ENCODE assay signal across 8 cellular contexts in the genomic region with DNA sequence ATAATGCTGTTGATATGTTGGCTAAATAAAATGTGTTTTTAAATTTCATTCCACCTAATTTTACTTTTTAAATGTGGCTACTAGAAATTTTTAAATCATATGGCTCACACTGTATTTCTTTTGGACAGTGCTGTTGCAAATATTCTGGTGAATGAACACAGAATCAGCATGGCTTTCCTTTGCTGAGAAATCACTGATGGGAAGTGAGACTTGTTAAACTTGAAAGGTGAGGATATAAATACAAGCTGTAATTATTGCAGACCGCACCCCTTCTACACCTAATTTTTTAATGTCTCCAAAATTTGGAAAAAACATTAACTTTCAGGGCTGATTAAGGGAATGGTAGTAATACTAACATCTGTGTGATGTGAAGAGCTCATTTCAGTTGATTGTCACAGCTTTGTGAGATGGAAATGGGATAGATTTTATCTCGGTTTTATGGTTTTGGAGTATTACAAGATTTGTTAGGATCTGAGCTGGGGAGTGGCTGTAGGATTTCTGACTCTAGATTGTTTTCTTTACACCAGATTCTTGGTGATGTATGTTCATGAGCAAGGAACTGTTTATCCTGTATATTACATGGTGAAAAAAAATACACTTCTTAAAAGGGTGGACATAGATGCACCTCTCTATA. TPM values are rescaled to one million over a fixed set of nuclear protein-coding genes. Genes with fewer than 3 reads are reported as not detected.
DNase-seq lines count a peak whose midpoint lies in the region; ATAC-seq and TF ChIP-seq lines count a peak whose summit lies in the region.

No MANE protein-coding gene starts in this region.

- H3K9me2 ChIP-seq in PC-9 (ENCODE audit: insufficient read depth): no peaks in the 10 kb centered on the region

- H2AFZ ChIP-seq in PC-9: no peak overlapping the region

- BruUV-seq in PC-9 (replicated peaks; lab: Mats Ljungman, UMichigan): TSS peak; percentile 51

- DNase-seq in GM13977 (ENCODE audit: low spot score) (peak; percentile 37), PC-9 (peak in 1 of 2 experiments; percentile 76), esophagus squamous epithelium (lab: John Stamatoyannopoulos, UW) (no peak), sigmoid colon (no peak)

- in situ Hi-C loops in GM13977 (cut with MboI; ENCODE audit: low pct_unique_long_range_greater_than_20kb, low sequenced_read_pairs, unreplicated experiment): loop anchor here (10.0 kb wide), 1 partner anchor 313 kb away; no protein-coding TSS in a partner anchor

- TF ChIP-seq EP300 in sigmoid colon (IDR thresholded peaks at IDR 0.05): no peak

- intact Hi-C loops in PC-9 (cut with micrococcal nuclease; ENCODE audit: unreplicated experiment): loop anchor here (2.0 to 10.0 kb wide), 3 partner anchors 73 to 1053 kb away; a partner anchor contains a TSS
- intact Hi-C loops in esophagus squamous epithelium (cut with DNase I): no loop called here
- intact Hi-C loops in sigmoid colon (cut with DNase I): loop anchor here (2.0 to 5.0 kb wide), 3 partner anchors 71 to 399 kb away; a partner anchor contains a TSS

- H3K79me2 ChIP-seq in PC-9 (ENCODE audit: low read depth): peaks cover 60% of the 10 kb centered on the region

- H3K36me3 ChIP-seq in PC-9 (ENCODE audit: low read depth) (peaks cover 29% of the 10 kb centered on the region), esophagus squamous epithelium (peaks cover 0 to 7% (median 0%) of the 10 kb centered on the region in 3 donors), sigmoid colon (peaks cover 0 to 5% (median 0%) of the 10 kb centered on the region in 4 donors)

- WGBS in esophagus squamous epithelium, 2 donors: 18 to 45% methylated on average over 2 of the region's 2 CpGs
- 6 to 37% methylated on average over 2 of the region's 2 CpGs for WGBS in sigmoid colon, 2 donors

- H4K20me1 ChIP-seq in PC-9 (ENCODE audit: insufficient read depth): peaks cover 7% of the 10 kb centered on the region; the same call in 1 of the 2 replicates

- H3K27ac ChIP-seq in PC-9: peak overlapping the region; percentile 97
- H3K27ac ChIP-seq in esophagus squamous epithelium: peak overlapping the region; percentile 90 to 98 (median 98)
- H3K27ac ChIP-seq in sigmoid colon: peak overlapping the region in 3 of 4 donors; percentile 84 to 92 (median 90)

- TF ChIP-seq CTCF in GM13977 (IDR thresholded peaks at IDR 0.05; ENCODE audit: extremely low read depth, insufficient read depth, missing control alignments): no peak
- no peak for TF ChIP-seq CTCF in PC-9 (conservative IDR thresholded peaks at IDR 0.05)
- TF ChIP-seq CTCF in esophagus squamous epithelium (IDR thresholded peaks at IDR 0.05): no peak
- no peak for TF ChIP-seq CTCF in sigmoid colon (IDR thresholded peaks at IDR 0.05)

- peak overlapping the region; percentile 97 for H3K4me2 ChIP-seq in PC-9

- peak overlapping the region; percentile 92 for H3K4me3 ChIP-seq in PC-9
- peak overlapping the region; percentile 67 to 96 (median 93) for H3K4me3 ChIP-seq in esophagus squamous epithelium
- H3K4me3 ChIP-seq in sigmoid colon: peak overlapping the region; percentile 52 to 88 (median 70)

- peak in 1 of 4 donors; percentile 16 for TF ChIP-seq POLR2A in esophagus squamous epithelium (IDR thresholded peaks at IDR 0.05)
- no peak for TF ChIP-seq POLR2A in sigmoid colon (IDR thresholded peaks at IDR 0.05)

- H3K27me3 ChIP-seq in PC-9 (ENCODE audit: insufficient read depth, low read depth) (no peaks in the 10 kb centered on the region), esophagus squamous epithelium (no peaks in the 10 kb centered on the region), sigmoid colon (no peaks in the 10 kb centered on the region)

- H3F3A ChIP-seq in PC-9 (ENCODE audit: insufficient read depth, low read depth): peaks cover 44% of the 10 kb centered on the region

- H3K4me1 ChIP-seq in PC-9 (replicated peaks; ENCODE audit: insufficient read depth) (peaks cover 56% of the 10 kb centered on the region), esophagus squamous epithelium (peaks cover 26 to 76% (median 27%) of the 10 kb centered on the region in 3 donors), sigmoid colon (peaks cover 0 to 21% (median 16%) of the 10 kb centered on the region in 4 donors)

- no peaks in the 10 kb centered on the region for H3K9me3 ChIP-seq in PC-9 (ENCODE audit: insufficient read depth, low read depth)
- no peaks in the 10 kb centered on the region for H3K9me3 ChIP-seq in esophagus squamous epithelium
- no peaks in the 10 kb centered on the region for H3K9me3 ChIP-seq in sigmoid colon

- CTCF ChIA-PET in PC-9 (lab: Charles Lee): interaction anchor here (0.5 to 0.6 kb wide), 2 partner anchors 26 to 164 kb away, joined by 9 to 24 read pairs; no protein-coding TSS in a partner anchor

- POLR2A ChIA-PET in PC-9 (lab: Charles Lee; ENCODE audit: unreplicated experiment): interaction anchor here (0.5 to 0.7 kb wide), 7 partner anchors 9 to 1889 kb away, joined by 3 to 6 read pairs (median 5); no protein-coding TSS in a partner anchor

- ATAC-seq in HG02798 (IDR thresholded peaks at IDR 0.05; ENCODE audit: poor library complexity, unreplicated experiment) (no peak), GM18498 (IDR thresholded peaks at IDR 0.05; ENCODE audit: unreplicated experiment) (no peak), GM18511 (IDR thresholded peaks at IDR 0.05; ENCODE audit: unreplicated experiment) (no peak), GM19035 (IDR thresholded peaks at IDR 0.05; ENCODE audit: unreplicated experiment) (no peak)

RNA-seq across cellular contexts. Expression of a gene that starts 1.3 kb away (rescaled TPM):
- total RNA-seq in PC-9 (2021) (35.8 and 42.0 TPM in 2 replicates), esophagus squamous epithelium (10 to 100 TPM; 36.5 to 62.9 (median 53.7) TPM), sigmoid colon (10 to 100 TPM; 20.8 to 40.3 (median 30.7) TPM)
- polyA plus RNA-seq in sigmoid colon: 10 to 100 TPM; 11.3 to 16.9 (median 15.6) TPM

RNA-seq across cellular contexts. Expression of a gene that starts 32.3 kb away (rescaled TPM):
- total RNA-seq in PC-9 (2021) (0.83 and 2.2 TPM in 2 replicates), esophagus squamous epithelium (1 to 10 TPM in 1 of 4 donors, under 1 TPM in 3; 0.11 to 3.1 (median 0.40) TPM), sigmoid colon (10 to 100 TPM in 3 of 4 donors, 1 to 10 TPM in 1; 9.9 to 25.5 (median 17.3) TPM)
- 1 to 10 TPM in 2 of 3 donors, under 1 TPM in 1; 0.60 to 3.5 (median 1.6) TPM for polyA plus RNA-seq in sigmoid colon
